1 cellular context compared by ENCODE assay signal in genomic region chr12:116551619-116551951, GRCh38.
TF ChIP-seq lines count a peak whose summit lies in the region.

No MANE protein-coding gene starts in this region.

TF ChIP-seq in K562, 482 proteins besides CTCF, POLR2A, EP300 and RAD21 (continued from another document):
- TF ChIP-seq, protein P1, sequence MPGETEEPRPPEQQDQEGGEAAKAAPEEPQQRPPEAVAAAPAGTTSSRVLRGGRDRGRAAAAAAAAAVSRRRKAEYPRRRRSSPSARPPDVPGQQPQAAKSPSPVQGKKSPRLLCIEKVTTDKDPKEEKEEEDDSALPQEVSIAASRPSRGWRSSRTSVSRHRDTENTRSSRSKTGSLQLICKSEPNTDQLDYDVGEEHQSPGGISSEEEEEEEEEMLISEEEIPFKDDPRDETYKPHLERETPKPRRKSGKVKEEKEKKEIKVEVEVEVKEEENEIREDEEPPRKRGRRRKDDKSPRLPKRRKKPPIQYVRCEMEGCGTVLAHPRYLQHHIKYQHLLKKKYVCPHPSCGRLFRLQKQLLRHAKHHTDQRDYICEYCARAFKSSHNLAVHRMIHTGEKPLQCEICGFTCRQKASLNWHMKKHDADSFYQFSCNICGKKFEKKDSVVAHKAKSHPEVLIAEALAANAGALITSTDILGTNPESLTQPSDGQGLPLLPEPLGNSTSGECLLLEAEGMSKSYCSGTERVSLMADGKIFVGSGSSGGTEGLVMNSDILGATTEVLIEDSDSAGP (CRISPR knock-in tag; IDR thresholded peaks at IDR 0.05): no peak
- TF ChIP-seq HDAC8 (tag; IDR thresholded peaks at IDR 0.05): peak; percentile 63; the same call in 1 of the 2 replicates
- no peak for TF ChIP-seq HDAC2 (IDR thresholded peaks at IDR 0.05)
- TF ChIP-seq, protein P2, sequence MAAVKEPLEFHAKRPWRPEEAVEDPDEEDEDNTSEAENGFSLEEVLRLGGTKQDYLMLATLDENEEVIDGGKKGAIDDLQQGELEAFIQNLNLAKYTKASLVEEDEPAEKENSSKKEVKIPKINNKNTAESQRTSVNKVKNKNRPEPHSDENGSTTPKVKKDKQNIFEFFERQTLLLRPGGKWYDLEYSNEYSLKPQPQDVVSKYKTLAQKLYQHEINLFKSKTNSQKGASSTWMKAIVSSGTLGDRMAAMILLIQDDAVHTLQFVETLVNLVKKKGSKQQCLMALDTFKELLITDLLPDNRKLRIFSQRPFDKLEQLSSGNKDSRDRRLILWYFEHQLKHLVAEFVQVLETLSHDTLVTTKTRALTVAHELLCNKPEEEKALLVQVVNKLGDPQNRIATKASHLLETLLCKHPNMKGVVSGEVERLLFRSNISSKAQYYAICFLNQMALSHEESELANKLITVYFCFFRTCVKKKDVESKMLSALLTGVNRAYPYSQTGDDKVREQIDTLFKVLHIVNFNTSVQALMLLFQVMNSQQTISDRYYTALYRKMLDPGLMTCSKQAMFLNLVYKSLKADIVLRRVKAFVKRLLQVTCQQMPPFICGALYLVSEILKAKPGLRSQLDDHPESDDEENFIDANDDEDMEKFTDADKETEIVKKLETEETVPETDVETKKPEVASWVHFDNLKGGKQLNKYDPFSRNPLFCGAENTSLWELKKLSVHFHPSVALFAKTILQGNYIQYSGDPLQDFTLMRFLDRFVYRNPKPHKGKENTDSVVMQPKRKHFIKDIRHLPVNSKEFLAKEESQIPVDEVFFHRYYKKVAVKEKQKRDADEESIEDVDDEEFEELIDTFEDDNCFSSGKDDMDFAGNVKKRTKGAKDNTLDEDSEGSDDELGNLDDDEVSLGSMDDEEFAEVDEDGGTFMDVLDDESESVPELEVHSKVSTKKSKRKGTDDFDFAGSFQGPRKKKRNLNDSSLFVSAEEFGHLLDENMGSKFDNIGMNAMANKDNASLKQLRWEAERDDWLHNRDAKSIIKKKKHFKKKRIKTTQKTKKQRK (IDR thresholded peaks at IDR 0.05; ENCODE audit: borderline replicate concordance, low read depth, low read length): no peak
- TF ChIP-seq, protein P3, sequence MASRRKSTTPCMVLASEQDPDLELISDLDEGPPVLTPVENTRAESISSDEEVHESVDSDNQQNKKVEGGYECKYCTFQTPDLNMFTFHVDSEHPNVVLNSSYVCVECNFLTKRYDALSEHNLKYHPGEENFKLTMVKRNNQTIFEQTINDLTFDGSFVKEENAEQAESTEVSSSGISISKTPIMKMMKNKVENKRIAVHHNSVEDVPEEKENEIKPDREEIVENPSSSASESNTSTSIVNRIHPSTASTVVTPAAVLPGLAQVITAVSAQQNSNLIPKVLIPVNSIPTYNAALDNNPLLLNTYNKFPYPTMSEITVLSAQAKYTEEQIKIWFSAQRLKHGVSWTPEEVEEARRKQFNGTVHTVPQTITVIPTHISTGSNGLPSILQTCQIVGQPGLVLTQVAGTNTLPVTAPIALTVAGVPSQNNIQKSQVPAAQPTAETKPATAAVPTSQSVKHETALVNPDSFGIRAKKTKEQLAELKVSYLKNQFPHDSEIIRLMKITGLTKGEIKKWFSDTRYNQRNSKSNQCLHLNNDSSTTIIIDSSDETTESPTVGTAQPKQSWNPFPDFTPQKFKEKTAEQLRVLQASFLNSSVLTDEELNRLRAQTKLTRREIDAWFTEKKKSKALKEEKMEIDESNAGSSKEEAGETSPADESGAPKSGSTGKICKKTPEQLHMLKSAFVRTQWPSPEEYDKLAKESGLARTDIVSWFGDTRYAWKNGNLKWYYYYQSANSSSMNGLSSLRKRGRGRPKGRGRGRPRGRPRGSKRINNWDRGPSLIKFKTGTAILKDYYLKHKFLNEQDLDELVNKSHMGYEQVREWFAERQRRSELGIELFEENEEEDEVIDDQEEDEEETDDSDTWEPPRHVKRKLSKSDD (conservative IDR thresholded peaks at IDR 0.05; ENCODE audit: low read length): no peak
- TF ChIP-seq ZBTB9 (CRISPR knock-in tag; IDR thresholded peaks at IDR 0.05): 0 out of 2 replicates have a peak, but pooled peaks have one; percentile 11
- 0 out of 2 replicates have a peak, but pooled peaks have one; percentile 12 for TF ChIP-seq BCL6 (CRISPR knock-in tag; IDR thresholded peaks at IDR 0.05)
- TF ChIP-seq PTRF (tag; IDR thresholded peaks at IDR 0.05): peak; percentile 41; the same call in 1 of the 2 replicates
- 0 out of 2 replicates have a peak, but pooled peaks have one; percentile 24 for TF ChIP-seq ZKSCAN3 (CRISPR knock-in tag; IDR thresholded peaks at IDR 0.05)
- no peak for TF ChIP-seq DACH1 (IDR thresholded peaks at IDR 0.05; ENCODE audit: partially characterized antibody)
- TF ChIP-seq BRD4 (IDR thresholded peaks at IDR 0.05): 0 out of 2 replicates have a peak, but pooled peaks have one; percentile 48
- 0 out of 2 replicates have a peak, but pooled peaks have one; percentile 8 for TF ChIP-seq OTX1 (CRISPR knock-in tag; IDR thresholded peaks at IDR 0.05)
- no peak for TF ChIP-seq IFI16 (CRISPR knock-in tag; IDR thresholded peaks at IDR 0.05)
- peak; percentile 42; the same call in 1 of the 2 replicates for TF ChIP-seq ZNF41 (CRISPR knock-in tag; conservative IDR thresholded peaks at IDR 0.05)
- TF ChIP-seq SMARCA4 (IDR thresholded peaks at IDR 0.05): no peak
- no peak for TF ChIP-seq ZNF644 (tag; IDR thresholded peaks at IDR 0.05; ENCODE audit: low read depth)
- no peak for TF ChIP-seq ZNF212 (CRISPR knock-in tag; IDR thresholded peaks at IDR 0.05)
- TF ChIP-seq, protein P4, sequence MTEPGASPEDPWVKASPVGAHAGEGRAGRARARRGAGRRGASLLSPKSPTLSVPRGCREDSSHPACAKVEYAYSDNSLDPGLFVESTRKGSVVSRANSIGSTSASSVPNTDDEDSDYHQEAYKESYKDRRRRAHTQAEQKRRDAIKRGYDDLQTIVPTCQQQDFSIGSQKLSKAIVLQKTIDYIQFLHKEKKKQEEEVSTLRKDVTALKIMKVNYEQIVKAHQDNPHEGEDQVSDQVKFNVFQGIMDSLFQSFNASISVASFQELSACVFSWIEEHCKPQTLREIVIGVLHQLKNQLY (CRISPR knock-in tag; conservative IDR thresholded peaks at IDR 0.05): no peak
- TF ChIP-seq, protein P5, sequence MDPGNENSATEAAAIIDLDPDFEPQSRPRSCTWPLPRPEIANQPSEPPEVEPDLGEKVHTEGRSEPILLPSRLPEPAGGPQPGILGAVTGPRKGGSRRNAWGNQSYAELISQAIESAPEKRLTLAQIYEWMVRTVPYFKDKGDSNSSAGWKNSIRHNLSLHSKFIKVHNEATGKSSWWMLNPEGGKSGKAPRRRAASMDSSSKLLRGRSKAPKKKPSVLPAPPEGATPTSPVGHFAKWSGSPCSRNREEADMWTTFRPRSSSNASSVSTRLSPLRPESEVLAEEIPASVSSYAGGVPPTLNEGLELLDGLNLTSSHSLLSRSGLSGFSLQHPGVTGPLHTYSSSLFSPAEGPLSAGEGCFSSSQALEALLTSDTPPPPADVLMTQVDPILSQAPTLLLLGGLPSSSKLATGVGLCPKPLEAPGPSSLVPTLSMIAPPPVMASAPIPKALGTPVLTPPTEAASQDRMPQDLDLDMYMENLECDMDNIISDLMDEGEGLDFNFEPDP (CRISPR knock-in tag; IDR thresholded peaks at IDR 0.05): no peak
- TF ChIP-seq ZNF707 (CRISPR knock-in tag; conservative IDR thresholded peaks at IDR 0.05): no peak
- TF ChIP-seq THRAP3 (IDR thresholded peaks at IDR 0.05; ENCODE audit: borderline replicate concordance): no peak
- peak; percentile 62; the same call in 1 of the 2 replicates for TF ChIP-seq PTTG1 (tag; IDR thresholded peaks at IDR 0.05; ENCODE audit: low read depth)
- TF ChIP-seq NR4A1 (CRISPR knock-in tag; IDR thresholded peaks at IDR 0.05): no peak
- peak; percentile 75 for TF ChIP-seq NR4A1 (tag; IDR thresholded peaks at IDR 0.05)
- 0 out of 2 replicates have a peak, but pooled peaks have one; percentile 26 for TF ChIP-seq ZNF561 (CRISPR knock-in tag; conservative IDR thresholded peaks at IDR 0.05)
- no peak for TF ChIP-seq FOXJ3 (CRISPR knock-in tag; IDR thresholded peaks at IDR 0.05)
- peak; percentile 67; the same call in 1 of the 2 replicates for TF ChIP-seq DDX20 (tag; IDR thresholded peaks at IDR 0.05; ENCODE audit: low read depth)
- no peak for TF ChIP-seq ETS1 (conservative IDR thresholded peaks at IDR 0.05; ENCODE audit: control insufficient read depth, low read depth, low read length)
- TF ChIP-seq E2F3 (CRISPR knock-in tag; IDR thresholded peaks at IDR 0.05): no peak
- no peak for TF ChIP-seq HDAC3 (IDR thresholded peaks at IDR 0.05; ENCODE audit: borderline replicate concordance, partially characterized antibody)
- no peak for TF ChIP-seq ZNF3 (CRISPR knock-in tag; IDR thresholded peaks at IDR 0.05)
- TF ChIP-seq E2F4 (CRISPR knock-in tag; IDR thresholded peaks at IDR 0.05; ENCODE audit: low read depth): no peak
- no peak for TF ChIP-seq U2AF2 (optimal IDR thresholded peaks at IDR 0.05; ENCODE audit: low read depth, low read length)
- 0 out of 2 replicates have a peak, but pooled peaks have one; percentile 23 for TF ChIP-seq GTF2E2 (tag; IDR thresholded peaks at IDR 0.05)
- TF ChIP-seq, protein P6, sequence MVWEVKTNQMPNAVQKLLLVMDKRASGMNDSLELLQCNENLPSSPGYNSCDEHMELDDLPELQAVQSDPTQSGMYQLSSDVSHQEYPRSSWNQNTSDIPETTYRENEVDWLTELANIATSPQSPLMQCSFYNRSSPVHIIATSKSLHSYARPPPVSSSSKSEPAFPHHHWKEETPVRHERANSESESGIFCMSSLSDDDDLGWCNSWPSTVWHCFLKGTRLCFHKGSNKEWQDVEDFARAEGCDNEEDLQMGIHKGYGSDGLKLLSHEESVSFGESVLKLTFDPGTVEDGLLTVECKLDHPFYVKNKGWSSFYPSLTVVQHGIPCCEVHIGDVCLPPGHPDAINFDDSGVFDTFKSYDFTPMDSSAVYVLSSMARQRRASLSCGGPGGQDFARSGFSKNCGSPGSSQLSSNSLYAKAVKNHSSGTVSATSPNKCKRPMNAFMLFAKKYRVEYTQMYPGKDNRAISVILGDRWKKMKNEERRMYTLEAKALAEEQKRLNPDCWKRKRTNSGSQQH (CRISPR knock-in tag; IDR thresholded peaks at IDR 0.05): 0 out of 2 replicates have a peak, but pooled peaks have one; percentile 75
- TF ChIP-seq ELF1 (tag; IDR thresholded peaks at IDR 0.05): no peak
- 0 out of 4 replicates have a peak, but pooled peaks of 1 of the 2 experiments have one; percentile 12 for TF ChIP-seq MAZ (CRISPR knock-in tag; conservative IDR thresholded peaks at IDR 0.05 in 1 of 2, IDR thresholded peaks at IDR 0.05 in 1 of 2)
- no peak for TF ChIP-seq NFIC (IDR thresholded peaks at IDR 0.05)
- TF ChIP-seq ZNF785 (CRISPR knock-in tag; IDR thresholded peaks at IDR 0.05): no peak
- peak; percentile 15; the same call in 1 of the 2 replicates for TF ChIP-seq ZNF449 (CRISPR knock-in tag; IDR thresholded peaks at IDR 0.05)
- TF ChIP-seq MCM5 (IDR thresholded peaks at IDR 0.05; ENCODE audit: low read depth): no peak
- TF ChIP-seq ZNF217 (CRISPR knock-in tag; IDR thresholded peaks at IDR 0.05): no peak
- no peak for TF ChIP-seq RBBP5 (IDR thresholded peaks at IDR 0.05; ENCODE audit: borderline replicate concordance, insufficient read depth, low read length, poor library complexity, severe bottlenecking)
- TF ChIP-seq ZNF583 (CRISPR knock-in tag; IDR thresholded peaks at IDR 0.05): peak; percentile 63; the same call in 1 of the 2 replicates
- no peak for TF ChIP-seq MIER1 (IDR thresholded peaks at IDR 0.05; ENCODE audit: low read depth)
- no peak for TF ChIP-seq ZFP30 (CRISPR knock-in tag; IDR thresholded peaks at IDR 0.05; ENCODE audit: borderline replicate concordance)
- TF ChIP-seq SP1 (CRISPR knock-in tag; IDR thresholded peaks at IDR 0.05): no peak
- no peak for TF ChIP-seq ZNF764 (CRISPR knock-in tag; IDR thresholded peaks at IDR 0.05; ENCODE audit: low read depth)
- peak; percentile 65; the same call in 1 of the 2 replicates for TF ChIP-seq NFXL1 (CRISPR knock-in tag; IDR thresholded peaks at IDR 0.05)
- no peak for TF ChIP-seq SMC3 (conservative IDR thresholded peaks at IDR 0.05; ENCODE audit: insufficient read depth, low read depth, low read length)
- peak; percentile 39; the same call in 1 of the 2 replicates for TF ChIP-seq GTF2A2 (tag; IDR thresholded peaks at IDR 0.05)
